17 cellular contexts compared by ENCODE assay signal in the genomic region with DNA sequence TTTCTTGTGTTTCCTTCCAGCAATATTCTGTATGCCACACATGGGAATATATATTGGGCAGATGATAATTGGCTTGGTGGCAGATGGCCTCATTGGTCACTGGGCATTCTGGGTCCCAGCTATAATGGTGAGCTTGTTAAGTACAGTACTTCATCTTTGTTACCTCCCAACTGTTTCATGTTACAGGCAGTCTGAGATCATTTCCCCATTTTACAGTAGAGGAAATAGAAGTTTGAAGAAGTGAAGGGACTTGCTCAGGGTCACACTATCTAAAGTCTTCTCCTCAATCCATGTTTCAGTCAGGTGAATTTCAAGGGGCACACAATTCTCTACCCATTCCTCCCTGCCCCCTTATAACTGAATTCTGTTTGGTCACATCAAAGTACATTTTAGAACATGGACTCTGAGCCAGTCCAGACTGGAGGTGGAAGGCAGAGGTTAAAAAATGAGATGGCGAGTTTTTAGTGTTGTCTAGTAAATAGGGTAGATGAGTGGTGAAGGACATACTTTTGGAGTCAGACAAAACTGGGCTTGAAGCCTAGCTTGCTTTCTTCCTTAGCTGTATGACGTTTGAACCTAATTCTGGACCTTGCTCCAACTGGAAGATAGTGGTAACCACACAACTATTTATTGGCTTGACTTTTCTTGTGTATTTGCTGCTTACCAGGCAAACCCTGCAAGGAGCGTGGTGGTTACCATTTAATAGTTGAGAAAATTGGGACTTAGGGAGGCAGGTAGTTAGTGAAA.
"Had no signal": no experiment of that assay in that cellular context is flagged by ENCODE, and none has a peak within 500 bp of the region (broad histone marks: within the 10 kb centered on the region; RNA-seq: fewer than 3 reads in every experiment).

No MANE protein-coding gene starts in this region.

- H3K4me1 ChIP-seq: breast epithelium, prostate gland, uterus had no signal

- DNase-seq: activated CD4-positive, alpha-beta T cell treated with anti-CD3 and anti-CD28 coated beads for 4 hours; activated CD8-positive, alpha-beta memory T cell treated with anti-CD3 and anti-CD28 coated beads, Interleukin-2, amount 50 U/mL, for 4 hours; activated CD8-positive, alpha-beta T cell treated with anti-CD3 and anti-CD28 coated beads for 36 hours; dorsolateral prefrontal cortex; left colon; mammary epithelial cell; mucosa of descending colon; natural killer cell; stimulated activated CD4-positive, alpha-beta T cell treated with anti-CD3 and anti-CD28 coated beads, Interleukin-12 subunit alpha, Interleukin-12 subunit beta, amount 100 ng/mL, for 4 hours; stomach; T-helper 1 cell; uterus; WERI-Rb-1 had no signal

- ATAC-seq: activated CD8-positive, alpha-beta T cell treated with anti-CD3 and anti-CD28 coated beads for 36 hours; activated naive CD4-positive, alpha-beta T cell treated with anti-CD3 and anti-CD28 coated beads, Interleukin-2, amount 50 U/mL, for 72 hours; esophagus mucosa; left colon; mucosa of descending colon; natural killer cell had no signal

- H3K36me3 ChIP-seq: breast epithelium, prostate gland, uterus had no signal

- H3K27me3 Mint-ChIP-seq: activated CD8-positive, alpha-beta T cell treated with anti-CD3 and anti-CD28 coated beads for 36 hours had no signal

- H3K27ac Mint-ChIP-seq: activated CD8-positive, alpha-beta T cell treated with anti-CD3 and anti-CD28 coated beads for 36 hours; activated naive CD4-positive, alpha-beta T cell treated with anti-CD3 and anti-CD28 coated beads, Interleukin-2, amount 50 U/mL, for 72 hours; natural killer cell had no signal

- H3K4me3 ChIP-seq: breast epithelium, mucosa of descending colon, prostate gland, stomach, uterus had no signal

- H3K9me3 ChIP-seq: mucosa of descending colon, prostate gland, stomach, uterus had no signal

- H3K36me3 Mint-ChIP-seq: natural killer cell had no signal

- H3K27me3 ChIP-seq: breast epithelium, dorsolateral prefrontal cortex, stomach, uterus had no signal
